ENCODE assay signal across 23 cellular contexts in genomic region chr16:8070501-8070900, GRCh38.
"Had no signal": no experiment of that assay in that cellular context is flagged by ENCODE, and none has a peak within 500 bp of the region (broad histone marks: within the 10 kb centered on the region; RNA-seq: fewer than 3 reads in every experiment).

No MANE protein-coding gene starts in this region.

- H3K36me3 ChIP-seq: breast epithelium, esophagus squamous epithelium, sigmoid colon, thyroid gland, upper lobe of right lung had no signal

- DNase-seq: activated CD4-positive, alpha-beta T cell treated with anti-CD3 and anti-CD28 coated beads for 36 hours; activated CD4-positive, CD25-positive, alpha-beta regulatory T cell; activated CD8-positive, alpha-beta memory T cell treated with anti-CD3 and anti-CD28 coated beads, Interleukin-2, amount 10 ng/mL, durations not matched to agents 7 days and 5 days; activated CD8-positive, alpha-beta T cell treated with anti-CD3 and anti-CD28 coated beads, Interleukin-2, amount 10 ng/mL, durations not matched to agents 7 days and 5 days; activated naive CD8-positive, alpha-beta T cell treated with anti-CD3 and anti-CD28 coated beads, Interleukin-2, amount 50 U/mL, for 24 hours; activated T-cell treated with anti-CD3 and anti-CD28 coated beads, Interleukin-2, amount 50 U/mL, for 48 hours; central memory CD4-positive, alpha-beta T cell; effector CD8-positive, alpha-beta T cell; esophagus squamous epithelium; foreskin melanocyte; left cardiac atrium; mammary epithelial cell; sigmoid colon; small intestine; stimulated activated CD4-positive, alpha-beta T cell treated with anti-CD3 and anti-CD28 coated beads, Interleukin-4, amount 100 ng/mL, for 24 hours; stimulated activated naive CD8-positive, alpha-beta T cell treated with anti-CD3 and anti-CD28 coated beads, Interleukin-15, amount 100 ng/mL, for 72 hours; T-cell; thyroid gland; upper lobe of right lung had no signal

- H3K27me3 ChIP-seq: breast epithelium, esophagus squamous epithelium, hepatocyte, sigmoid colon, thyroid gland, upper lobe of right lung had no signal

- H3K4me2 ChIP-seq: hepatocyte had no signal

- H3K79me2 ChIP-seq: hepatocyte had no signal

- H3K4me1 ChIP-seq: breast epithelium, esophagus squamous epithelium, sigmoid colon, thyroid gland, upper lobe of right lung had no signal

- H3K27ac ChIP-seq: breast epithelium, epithelial cell of prostate, esophagus squamous epithelium, hepatocyte, sigmoid colon, thyroid gland, upper lobe of right lung had no signal

- H3K4me3 ChIP-seq: breast epithelium, esophagus squamous epithelium, hepatocyte, sigmoid colon, thyroid gland, upper lobe of right lung had no signal

- H2AFZ ChIP-seq: hepatocyte had no signal

- ATAC-seq: activated CD4-positive, alpha-beta T cell treated with anti-CD3 and anti-CD28 coated beads for 36 hours; activated CD8-positive, alpha-beta memory T cell treated with anti-CD3 and anti-CD28 coated beads, Interleukin-2, amount 10 ng/mL, durations not matched to agents 7 days and 5 days; activated CD8-positive, alpha-beta T cell treated with anti-CD3 and anti-CD28 coated beads, Interleukin-2, amount 10 ng/mL, durations not matched to agents 7 days and 5 days; activated naive CD8-positive, alpha-beta T cell treated with anti-CD3 and anti-CD28 coated beads, Interleukin-2, amount 50 U/mL, for 24 hours; left cardiac atrium; stimulated activated memory B cell treated with anti-CD40 and anti-IgM and Interleukin-4, amounts not matched to agents 10 μg/mL and 1 μg/mL and 100 μg/mL, for 72 hours; stimulated activated naive CD8-positive, alpha-beta T cell treated with anti-CD3 and anti-CD28 coated beads, Interleukin-15, amount 100 ng/mL, for 72 hours; T-cell; upper lobe of right lung had no signal

- H3K9me3 ChIP-seq: thyroid gland, upper lobe of right lung had no signal
